22 cellular contexts compared by ENCODE assay signal in genomic region chr16:17293813-17294558, GRCh38.
A peak's percentile ranks its signal among the peaks of the same experiment; 100 is the strongest.
DNase-seq lines count a peak whose midpoint lies in the region; ATAC-seq, FAIRE-seq and TF ChIP-seq lines count a peak whose summit lies in the region.
"Had no signal": no experiment of that assay in that cellular context is flagged by ENCODE, and none has a peak within 500 bp of the region (broad histone marks: within the 10 kb centered on the region; RNA-seq: fewer than 3 reads in every experiment).

No MANE protein-coding gene starts in this region.

- peak overlapping the region; percentile 9 for H3K27ac Mint-ChIP-seq in dendritic cell treated with granulocyte-macrophage colony-stimulating factor and Interleukin-4, amounts not matched to agents 40 ng/mL and 50 ng/mL, for 4 days
- H3K27ac Mint-ChIP-seq: B cell had no signal

- H3K27me3 ChIP-seq in right cardiac atrium (ENCODE audit: control insufficient read depth, insufficient read depth) (no peaks in the 10 kb centered on the region), heart right ventricle (no peaks in the 10 kb centered on the region), MM.1S (replicated peaks; ENCODE audit: insufficient read depth, low read length) (no peaks in the 10 kb centered on the region), tibial artery (no peaks in the 10 kb centered on the region)

- peaks cover 43% of the 10 kb centered on the region for H3K79me2 ChIP-seq in MM.1S (ENCODE audit: low read length)

- H3K4me3 ChIP-seq in right cardiac atrium (ENCODE audit: low read length) (no peak overlapping the region), heart right ventricle (no peak overlapping the region), MM.1S (ENCODE audit: low read length) (no peak overlapping the region), tibial artery (no peak overlapping the region)
- H3K4me3 ChIP-seq: HAP-1 had no signal

- H3K27me3 Mint-ChIP-seq in dendritic cell treated with granulocyte-macrophage colony-stimulating factor and Interleukin-4, amounts not matched to agents 40 ng/mL and 50 ng/mL, for 4 days, result no peaks in the 10 kb centered on the region
- H3K27me3 Mint-ChIP-seq: B cell; CD4-positive, CD25-positive, alpha-beta regulatory T cell had no signal

- H3K9me3 Mint-ChIP-seq in dendritic cell treated with granulocyte-macrophage colony-stimulating factor and Interleukin-4, amounts not matched to agents 40 ng/mL and 50 ng/mL, for 4 days, result no peaks in the 10 kb centered on the region

- no peak overlapping the region for H2AFZ ChIP-seq in MM.1S (ENCODE audit: low read length)

- WGBS in right cardiac atrium, result 77% methylated on average over 9 of the region's 9 CpGs
- WGBS in heart right ventricle, 2 donors, result 73% methylated on average over 9 of the region's 9 CpGs

- H3K9ac ChIP-seq in MM.1S (ENCODE audit: low read length), result peak overlapping the region; percentile 56

- H3K36me3 Mint-ChIP-seq in dendritic cell treated with granulocyte-macrophage colony-stimulating factor and Interleukin-4, amounts not matched to agents 40 ng/mL and 50 ng/mL, for 4 days (ENCODE audit: low read depth), result peaks cover 6% of the 10 kb centered on the region

- FAIRE-seq in GM19239 (lab: Jason Lieb, UNC), result no peak
- FAIRE-seq: A204.1, RCC 7860 had no signal

- H3K4me2 ChIP-seq in MM.1S (ENCODE audit: low read depth, low read length), result peak overlapping the region; percentile 59; the same call in 1 of the 2 replicates

- H3F3A ChIP-seq in MM.1S (ENCODE audit: insufficient read depth, low read length), result peaks cover 7% of the 10 kb centered on the region; the same call in 1 of the 2 replicates

- peaks cover 21% of the 10 kb centered on the region for H3K4me1 Mint-ChIP-seq in dendritic cell treated with granulocyte-macrophage colony-stimulating factor and Interleukin-4, amounts not matched to agents 40 ng/mL and 50 ng/mL, for 4 days (ENCODE audit: low read depth)

- H3K36me3 ChIP-seq in heart right ventricle (no peaks in the 10 kb centered on the region), MM.1S (replicated peaks; ENCODE audit: insufficient read depth, low read length) (no peaks in the 10 kb centered on the region), tibial artery (no peaks in the 10 kb centered on the region)
- H3K36me3 ChIP-seq: HAP-1 had no signal

- no peak overlapping the region for H3K4me3 Mint-ChIP-seq in dendritic cell treated with granulocyte-macrophage colony-stimulating factor and Interleukin-4, amounts not matched to agents 40 ng/mL and 50 ng/mL, for 4 days
- H3K4me3 Mint-ChIP-seq: B cell; CD4-positive, CD25-positive, alpha-beta regulatory T cell had no signal

- H3K4me1 ChIP-seq in right cardiac atrium (ENCODE audit: control insufficient read depth, insufficient read depth, low read length) (peaks cover 2% of the 10 kb centered on the region), heart right ventricle (peaks cover 2 to 21% (median 13%) of the 10 kb centered on the region in 9 donors), MM.1S (ENCODE audit: low read length) (peaks cover 20% of the 10 kb centered on the region), tibial artery (peaks cover 0 to 57% (median 27%) of the 10 kb centered on the region in 4 donors)
- H3K4me1 ChIP-seq: HAP-1 had no signal

- ATAC-seq in right cardiac atrium (peak; percentile 12 to 30), heart right ventricle (no peak)

- H4K20me1 ChIP-seq in MM.1S (ENCODE audit: insufficient read depth, low read length), result no peaks in the 10 kb centered on the region

- TF ChIP-seq CTCF in heart right ventricle (IDR thresholded peaks at IDR 0.05) (no peak), MM.1S (IDR thresholded peaks at IDR 0.05; ENCODE audit: low read length) (peak; percentile 59), tibial artery (IDR thresholded peaks at IDR 0.05) (no peak)

- DNase-seq in right cardiac atrium, result no peak
- DNase-seq in heart right ventricle, result no peak
- peak; percentile 83 for DNase-seq in MM.1S
- DNase-seq in tibial artery, result peak in 1 of 2 donors; percentile 68
- no peak for DNase-seq in NCI-H1048 (lab: John Stamatoyannopoulos, UW)
- no peak for DNase-seq in MV-4-11 (lab: John Stamatoyannopoulos, UW)
- no peak for DNase-seq in GM19239 (ENCODE audit: insufficient read length, low spot score)
- DNase-seq: CD4-positive, CD25-positive, alpha-beta regulatory T cell; DMS79; NCI-H1092; NCI-H1436 treated with DMSO at 0.1 percent for 48 hours; NCI-H2029; NCI-H345; NCI-H524 treated with DMSO at 0.1 percent for 48 hours; NCI-H82; OCI-M1; Right ventricle myocardium superior had no signal

- H3K9me2 ChIP-seq in MM.1S (replicated peaks; ENCODE audit: insufficient read depth, low read length), result no peaks in the 10 kb centered on the region

- H3K27ac ChIP-seq in right cardiac atrium (ENCODE audit: low read length) (peak overlapping the region; percentile 4), heart right ventricle (no peak overlapping the region), MM.1S (ENCODE audit: low read length) (peak overlapping the region; percentile 93), tibial artery (peak overlapping the region; percentile 49 to 53)

- intact Hi-C loops in right cardiac atrium (cut with DNase I), result no loop called here
- intact Hi-C loops in heart right ventricle (cut with DNase I), result loop anchor here in 2 of 10 donors (10.0 kb wide), 2 partner anchors 51 to 429 kb away; no protein-coding TSS in a partner anchor
- intact Hi-C loops in dendritic cell treated with granulocyte-macrophage colony-stimulating factor and Interleukin-4, amounts not matched to agents 40 ng/mL and 50 ng/mL, for 4 days (cut with micrococcal nuclease), result no loop called here
- intact Hi-C loops in tibial artery (cut with DNase I; ENCODE audit: low total_unique reads), result no loop called here

- H3K9me3 ChIP-seq in right cardiac atrium (ENCODE audit: control insufficient read depth, low read length), result no peaks in the 10 kb centered on the region
- H3K9me3 ChIP-seq in heart right ventricle, result no peaks in the 10 kb centered on the region
- H3K9me3 ChIP-seq in MM.1S (replicated peaks; ENCODE audit: insufficient read depth, low read length), result no peaks in the 10 kb centered on the region
- H3K9me3 ChIP-seq in tibial artery, result no peaks in the 10 kb centered on the region

Comparison
In these comparisons a context has a peak if more than half of its experiments do, and no peak if none do; other contexts are left out.
1. ATAC-seq: peak in right cardiac atrium (2 of 2); none in heart right ventricle (0 of 8).
2. H3K27ac ChIP-seq: peak in right cardiac atrium (single experiment), MM.1S (single experiment) and tibial artery (2 of 2); none in heart right ventricle (0 of 10).